In the genomic region with DNA sequence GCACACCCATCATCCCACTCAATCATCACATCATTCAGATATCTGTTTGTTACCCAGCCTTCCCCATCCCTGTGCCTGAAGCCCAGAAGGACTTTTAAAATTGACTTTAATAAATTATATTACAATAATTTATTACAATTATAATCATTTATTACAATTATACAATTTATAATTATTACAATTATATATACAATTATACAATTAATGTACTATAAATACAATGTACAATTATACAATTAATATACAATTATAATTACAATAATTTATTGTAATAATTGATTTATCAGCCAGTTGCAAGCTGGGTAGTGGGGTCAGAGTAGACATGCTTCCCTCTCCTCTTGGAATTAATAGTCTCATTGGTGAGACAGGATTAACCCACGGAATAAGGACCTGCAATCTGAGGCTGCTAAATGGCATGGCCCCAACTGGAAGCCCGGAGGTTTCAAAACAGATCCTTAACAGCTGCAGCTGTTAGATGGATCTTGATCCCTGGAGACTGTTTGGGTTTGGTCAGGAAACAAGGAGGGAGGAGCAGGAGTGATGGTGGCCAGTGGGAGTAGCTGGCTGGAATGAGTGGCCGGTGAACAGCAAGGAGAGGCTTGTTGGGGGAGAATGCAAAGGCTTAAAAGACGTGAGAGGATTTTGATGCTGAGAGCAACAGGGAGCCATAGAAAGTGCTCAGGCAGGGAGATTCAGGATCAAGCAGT, we compare ENCODE assay signal across 27 cellular contexts.
DNase-seq lines count a peak whose midpoint lies in the region; ATAC-seq and TF ChIP-seq lines count a peak whose summit lies in the region.
"Had no signal": no experiment of that assay in that cellular context is flagged by ENCODE, and none has a peak within 500 bp of the region (broad histone marks: within the 10 kb centered on the region; RNA-seq: fewer than 3 reads in every experiment).

No MANE protein-coding gene starts in this region.

- H3K4me3 ChIP-seq in cardiac fibroblast (replicated peaks in 1 of 2; ENCODE audit: low read depth in 2 of 2, low read length in 2 of 2) = no peak overlapping the region
- H3K4me3 ChIP-seq in upper lobe of right lung = no peak overlapping the region
- H3K4me3 ChIP-seq: BLaER1 treated with 17β-estradiol and CSF1 and Interleukin-3, amounts not matched to agents 10 nM and 100 nM; cardiac muscle cell; Peyer's patch; right lobe of liver; testis had no signal

- H3K27ac ChIP-seq in upper lobe of right lung = no peak overlapping the region
- H3K27ac ChIP-seq: BLaER1 treated with 17β-estradiol and CSF1 and Interleukin-3, amounts not matched to agents 10 nM and 100 nM; cardiac muscle cell; parathyroid adenoma; Peyer's patch; right lobe of liver; testis had no signal

- no peak for TF ChIP-seq CTCF in cardiac fibroblast (IDR thresholded peaks at IDR 0.05; ENCODE audit: low read depth, low read length)
- no peak for TF ChIP-seq CTCF in CD14-positive monocyte (IDR thresholded peaks at IDR 0.05)
- no peak for TF ChIP-seq CTCF in upper lobe of right lung (IDR thresholded peaks at IDR 0.05)

- no peaks in the 10 kb centered on the region for H3K36me3 ChIP-seq in upper lobe of right lung
- H3K36me3 ChIP-seq: BLaER1 treated with 17β-estradiol and CSF1 and Interleukin-3, amounts not matched to agents 10 nM and 100 nM; cardiac muscle cell; Peyer's patch; right lobe of liver had no signal

- no peak overlapping the region for H3K4me3 Mint-ChIP-seq in CD14-positive monocyte
- H3K4me3 Mint-ChIP-seq: activated CD8-positive, alpha-beta T cell treated with anti-CD3 and anti-CD28 coated beads, Interleukin-2, amount 10 ng/mL, durations not matched to agents 7 days and 5 days; activated naive CD8-positive, alpha-beta T cell; HFFc6; neural crest cell; stimulated activated naive B cell treated with anti-CD40 and anti-IgM and Interleukin-4, amounts not matched to agents 10 μg/mL and 1 μg/mL and 100 μg/mL, for 72 hours; T-helper 1 cell treated with Interleukin-12 subunit alpha and Interleukin-12 subunit beta and Interleukin-4 antibody, amounts not matched to agents 30 μg/mL and 1 μg/mL, for 36 hours had no signal

- intact Hi-C loops in CD14-positive monocyte (cut with micrococcal nuclease) (no loop called here), upper lobe of right lung (cut with DNase I) (no loop called here)

- peaks cover 1 to 8% (median 6%) of the 10 kb centered on the region in 3 donors for H3K27me3 Mint-ChIP-seq in CD14-positive monocyte (ENCODE audit: low read depth in 3 of 3)

- H3K4me1 ChIP-seq in upper lobe of right lung = no peaks in the 10 kb centered on the region
- H3K4me1 ChIP-seq: BLaER1 treated with 17β-estradiol and CSF1 and Interleukin-3, amounts not matched to agents 10 nM and 100 nM; parathyroid adenoma; Peyer's patch; right lobe of liver; testis had no signal

- no peaks in the 10 kb centered on the region for H3K36me3 Mint-ChIP-seq in CD14-positive monocyte
- H3K36me3 Mint-ChIP-seq: activated naive CD8-positive, alpha-beta T cell; stimulated activated naive B cell treated with anti-CD40 and anti-IgM and Interleukin-4, amounts not matched to agents 10 μg/mL and 1 μg/mL and 100 μg/mL, for 72 hours had no signal

- no peak overlapping the region for H3K27ac Mint-ChIP-seq in CD14-positive monocyte
- H3K27ac Mint-ChIP-seq: activated CD8-positive, alpha-beta T cell treated with anti-CD3 and anti-CD28 coated beads, Interleukin-2, amount 10 ng/mL, durations not matched to agents 7 days and 5 days; activated naive CD8-positive, alpha-beta T cell; activated T-helper 2 cell treated with anti-CD3 and anti-CD28 coated beads, Interferon-gamma antibody, Interleukin-2, Interleukin-4, amounts not matched to agents 10 μg/mL and 5 μg/mL and 100 μg/mL, durations not matched to agents 14 hours and 24 hours and 36 hours; HFFc6; stimulated activated naive B cell treated with anti-CD40 and anti-IgM and Interleukin-4, amounts not matched to agents 10 μg/mL and 1 μg/mL and 100 μg/mL, for 72 hours; T-helper 1 cell treated with Interleukin-12 subunit alpha and Interleukin-12 subunit beta and Interleukin-4 antibody, amounts not matched to agents 30 μg/mL and 1 μg/mL, for 36 hours had no signal

- H3K4me1 Mint-ChIP-seq in CD14-positive monocyte = no peaks in the 10 kb centered on the region

- no peaks in the 10 kb centered on the region for H3K9me3 ChIP-seq in upper lobe of right lung
- H3K9me3 ChIP-seq: Peyer's patch, right lobe of liver, SK-N-SH, testis had no signal

- peaks cover 0 to 1% (median 0%) of the 10 kb centered on the region in 7 donors for H3K9me3 Mint-ChIP-seq in CD14-positive monocyte
- H3K9me3 Mint-ChIP-seq: activated T-helper 2 cell treated with anti-CD3 and anti-CD28 coated beads, Interferon-gamma antibody, Interleukin-2, Interleukin-4, amounts not matched to agents 10 μg/mL and 5 μg/mL and 100 μg/mL, durations not matched to agents 14 hours and 24 hours and 36 hours; HFFc6; neural crest cell; T-helper 1 cell treated with Interleukin-12 subunit alpha and Interleukin-12 subunit beta and Interleukin-4 antibody, amounts not matched to agents 30 μg/mL and 1 μg/mL, for 36 hours had no signal

- H3K27me3 ChIP-seq in upper lobe of right lung = no peaks in the 10 kb centered on the region
- H3K27me3 ChIP-seq: BLaER1 treated with 17β-estradiol and CSF1 and Interleukin-3, amounts not matched to agents 10 nM and 100 nM; cardiac muscle cell; Peyer's patch; right lobe of liver; testis had no signal

- peak; percentile 74 for DNase-seq in DMS 273 (lab: John Stamatoyannopoulos, UW; ENCODE audit: unreplicated experiment)
- DNase-seq in NCI-H524 (lab: John Stamatoyannopoulos, UW) = peak; percentile 31 to 89
- peak; percentile 12 to 14 for DNase-seq in cardiac fibroblast (ENCODE audit: low read depth in 2 of 2)
- DNase-seq in myocyte (ENCODE audit: low read depth) = peak; percentile 79
- DNase-seq in CD14-positive monocyte (ENCODE audit: low spot score) = no peak
- no peak for DNase-seq in COLO668 (lab: John Stamatoyannopoulos, UW; ENCODE audit: unreplicated experiment)
- DNase-seq in upper lobe of right lung = no peak
- DNase-seq: activated CD8-positive, alpha-beta T cell treated with anti-CD3 and anti-CD28 coated beads, Interleukin-2, amount 10 ng/mL, durations not matched to agents 7 days and 5 days; anterior cingulate cortex; GOT3; HFFc6; MV-4-11; NCI-H526; Peyer's patch; right lobe of liver; SK-N-SH; stimulated activated CD4-positive, alpha-beta T cell treated with anti-CD3 and anti-CD28 coated beads, Interleukin-4, amount 100 ng/mL, for 4 hours; stimulated activated naive B cell treated with anti-CD40 and anti-IgM and Interleukin-4, amounts not matched to agents 10 μg/mL and 1 μg/mL and 100 μg/mL, for 72 hours; testis had no signal

- ATAC-seq in upper lobe of right lung = no peak
- no peak for ATAC-seq in HG02642 (IDR thresholded peaks at IDR 0.05; ENCODE audit: poor library complexity, unreplicated experiment)
- ATAC-seq: activated CD8-positive, alpha-beta T cell treated with anti-CD3 and anti-CD28 coated beads, Interleukin-2, amount 10 ng/mL, durations not matched to agents 7 days and 5 days; right lobe of liver; stimulated activated naive B cell treated with anti-CD40 and anti-IgM and Interleukin-4, amounts not matched to agents 10 μg/mL and 1 μg/mL and 100 μg/mL, for 72 hours had no signal

Comparison
In these comparisons a context has a peak if more than half of its experiments do, and no peak if none do; other contexts are left out.
1. DNase-seq: peak in DMS 273 (single experiment), NCI-H524 (2 of 2), cardiac fibroblast (2 of 2) and myocyte (single experiment); none in CD14-positive monocyte (single experiment), COLO668 (single experiment) and upper lobe of right lung (single experiment).